Comparison of ENCODE assay signal across 19 cellular contexts in the genomic region with DNA sequence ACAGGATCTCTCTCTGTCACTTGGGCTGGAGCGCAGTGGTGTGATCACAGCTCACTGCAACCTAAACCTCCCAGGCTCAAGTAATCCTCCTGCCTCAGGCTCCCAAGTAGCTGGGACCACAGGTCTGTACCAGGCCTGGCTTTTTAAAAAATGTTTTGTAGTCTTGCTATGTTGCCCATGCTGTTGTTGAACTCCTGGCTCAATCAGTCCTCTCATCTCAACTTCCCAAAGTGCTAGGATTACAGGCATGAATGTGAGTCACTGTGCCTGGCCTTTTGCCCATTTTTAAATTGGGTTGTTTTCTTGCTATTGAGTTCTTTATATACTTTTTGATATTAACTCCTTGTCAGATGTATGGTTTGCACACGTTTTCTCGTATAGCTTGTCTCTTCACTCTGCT. TPM values are rescaled to one million over a fixed set of nuclear protein-coding genes. Genes with fewer than 3 reads are reported as not detected.
DNase-seq lines count a peak whose midpoint lies in the region; ATAC-seq, FAIRE-seq and TF ChIP-seq lines count a peak whose summit lies in the region.
"Had no signal": no experiment of that assay in that cellular context is flagged by ENCODE, and none has a peak within 500 bp of the region (broad histone marks: within the 10 kb centered on the region; RNA-seq: fewer than 3 reads in every experiment).

No MANE protein-coding gene starts in this region.

- intact Hi-C loops in K562 (cut with micrococcal nuclease) = no loop called here

- no peak overlapping the region for H3K9ac ChIP-seq in K562 (ENCODE audit: insufficient read depth in 1 of 2, low read depth in 2 of 2, low read length in 2 of 2)

- no peaks in the 10 kb centered on the region for H3K9me3 ChIP-seq in K562 (replicated peaks; ENCODE audit: control insufficient read depth, insufficient read depth, low read depth, low read length)

- H3K9me1 ChIP-seq in K562 (ENCODE audit: control insufficient read depth, insufficient read depth, low read length) = no peaks in the 10 kb centered on the region

- H3K4me1 ChIP-seq in K562 (replicated peaks in 1 of 2; ENCODE audit: control insufficient read depth in 2 of 2, insufficient read depth in 2 of 2, low read length in 2 of 2) = peaks cover 0 to 5% of the 10 kb centered on the region in 2 experiments; a peak in 2 of 5 replicates

- H3K4me3 ChIP-seq in K562 = no peak overlapping the region
- H3K4me3 ChIP-seq: skin epidermis had no signal

- no peak for TF ChIP-seq EP300 in K562 (IDR thresholded peaks at IDR 0.05; ENCODE audit: low read length)

- H3K27ac ChIP-seq in K562 (ENCODE audit: extremely low read depth, low read depth, low read length) = peak overlapping the region; percentile 33; the same call in 1 of the 3 replicates
- H3K27ac ChIP-seq: 22Rv1, skin epidermis, WERI-Rb-1 had no signal

- DNase-seq in DMS 273 (lab: John Stamatoyannopoulos, UW; ENCODE audit: unreplicated experiment) (peak; percentile 2), DMS 273 treated with DMSO at 0.1 percent for 48 hours (lab: John Stamatoyannopoulos, UW) (no peak), K562 (ENCODE audit: extremely low read depth in 1 of 4, low spot score in 3 of 4) (peak in 1 of 4 experiments; percentile 45), iris pigment epithelial cell (ENCODE audit: low read depth) (peak; percentile 91), stromal cell of bone marrow (ENCODE audit: low read depth) (peak; percentile 63), DMS114 treated with DMSO at 0.1 percent for 48 hours (lab: John Stamatoyannopoulos, UW; ENCODE audit: unreplicated experiment) (no peak), retina (no peak)
- DNase-seq: amygdala, DMS153, endodermal cell, NCI-H1417, NCI-H774, WERI-Rb-1 had no signal

- FAIRE-seq in K562 (lab: Jason Lieb, UNC) = peak; percentile 78
- FAIRE-seq: GM12891, H1 had no signal

- H2AFZ ChIP-seq in K562 (ENCODE audit: low read depth, low read length) = no peak overlapping the region

- TF ChIP-seq CTCF in K562 (IDR thresholded peaks at IDR 0.05 in 2 of 3, conservative IDR thresholded peaks at IDR 0.05 in 1 of 3; ENCODE audit: insufficient read depth in 2 of 3, low read depth in 1 of 3, low read length in 3 of 3) = no peak

- CTCF ChIA-PET in K562 (lab: Yijun Ruan, JAX; ENCODE audit: low intra/inter-chr PET ratio) = no interaction called here

- TF ChIP-seq RAD21 in K562 (CRISPR knock-in tag; conservative IDR thresholded peaks at IDR 0.05 in 1 of 2, IDR thresholded peaks at IDR 0.05 in 1 of 2) = no peak

- POLR2A ChIA-PET in K562 (lab: Yijun Ruan, JAX) = no interaction called here

- ATAC-seq in K562 (peak; percentile 57; the same call in 2 of the 3 replicates), HG03095 (IDR thresholded peaks at IDR 0.05; ENCODE audit: unreplicated experiment) (no peak)
- ATAC-seq: Right ventricle myocardium inferior had no signal

- H3K36me3 ChIP-seq in K562 (ENCODE audit: control insufficient read depth, insufficient read depth, low read length) = no peaks in the 10 kb centered on the region
- H3K36me3 ChIP-seq: WERI-Rb-1 had no signal

- H3K79me2 ChIP-seq in K562 (ENCODE audit: control insufficient read depth, insufficient read depth, low read length) = no peaks in the 10 kb centered on the region

- no TSS peak for BruUV-seq in K562 (replicated peaks; lab: Mats Ljungman, UMichigan)

- WGBS in K562 (ENCODE audit: insufficient coverage, low coverage, missing lambda C conversion rate) = 38% methylated on average over 3 of the region's 3 CpGs

- no peaks in the 10 kb centered on the region for H3K27me3 ChIP-seq in K562 (ENCODE audit: control insufficient read depth in 2 of 2, insufficient read depth in 2 of 2, low read length in 2 of 2)

- H4K20me1 ChIP-seq in K562 (replicated peaks; ENCODE audit: control insufficient read depth, insufficient read depth, low read length) = no peaks in the 10 kb centered on the region

- in situ Hi-C loops in K562 (cut with MboI) = no loop called here

- TF ChIP-seq POLR2A in K562 (conservative IDR thresholded peaks at IDR 0.05) = no peak

- no peak overlapping the region for H3K4me2 ChIP-seq in K562 (ENCODE audit: insufficient read depth, low read length)

TF ChIP-seq in K562, 482 proteins besides CTCF, POLR2A, EP300 and RAD21 (continues in another document):
- TF ChIP-seq GABPB1 (CRISPR knock-in tag; IDR thresholded peaks at IDR 0.05) = no peak
- TF ChIP-seq HOXB6 (CRISPR knock-in tag; IDR thresholded peaks at IDR 0.05; ENCODE audit: borderline replicate concordance) = no peak
- TF ChIP-seq ZNF41 (CRISPR knock-in tag; conservative IDR thresholded peaks at IDR 0.05) = no peak
- no peak for TF ChIP-seq ZNF184 (CRISPR knock-in tag; IDR thresholded peaks at IDR 0.05)
- TF ChIP-seq ZNF830 (CRISPR knock-in tag; IDR thresholded peaks at IDR 0.05) = no peak
- TF ChIP-seq FOXJ2 (tag; IDR thresholded peaks at IDR 0.05) = no peak
- TF ChIP-seq, protein P1, sequence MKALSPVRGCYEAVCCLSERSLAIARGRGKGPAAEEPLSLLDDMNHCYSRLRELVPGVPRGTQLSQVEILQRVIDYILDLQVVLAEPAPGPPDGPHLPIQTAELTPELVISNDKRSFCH (CRISPR knock-in tag; IDR thresholded peaks at IDR 0.05) = no peak
- TF ChIP-seq, protein P1 (tag; IDR thresholded peaks at IDR 0.05) = no peak
- TF ChIP-seq, protein P2, sequence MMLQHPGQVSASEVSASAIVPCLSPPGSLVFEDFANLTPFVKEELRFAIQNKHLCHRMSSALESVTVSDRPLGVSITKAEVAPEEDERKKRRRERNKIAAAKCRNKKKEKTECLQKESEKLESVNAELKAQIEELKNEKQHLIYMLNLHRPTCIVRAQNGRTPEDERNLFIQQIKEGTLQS (IDR thresholded peaks at IDR 0.05) = peak; percentile 40; the same call in 1 of the 2 replicates
- TF ChIP-seq, protein P2 (CRISPR knock-in tag; conservative IDR thresholded peaks at IDR 0.05) = no peak
- peak; percentile 34; the same call in 1 of the 2 replicates for TF ChIP-seq DPF2 (IDR thresholded peaks at IDR 0.05)
- TF ChIP-seq SRF (CRISPR knock-in tag; IDR thresholded peaks at IDR 0.05) = no peak
- no peak for TF ChIP-seq GTF2A2 (tag; IDR thresholded peaks at IDR 0.05)
- no peak for TF ChIP-seq KLF10 (CRISPR knock-in tag; IDR thresholded peaks at IDR 0.05)
- TF ChIP-seq, protein P3, sequence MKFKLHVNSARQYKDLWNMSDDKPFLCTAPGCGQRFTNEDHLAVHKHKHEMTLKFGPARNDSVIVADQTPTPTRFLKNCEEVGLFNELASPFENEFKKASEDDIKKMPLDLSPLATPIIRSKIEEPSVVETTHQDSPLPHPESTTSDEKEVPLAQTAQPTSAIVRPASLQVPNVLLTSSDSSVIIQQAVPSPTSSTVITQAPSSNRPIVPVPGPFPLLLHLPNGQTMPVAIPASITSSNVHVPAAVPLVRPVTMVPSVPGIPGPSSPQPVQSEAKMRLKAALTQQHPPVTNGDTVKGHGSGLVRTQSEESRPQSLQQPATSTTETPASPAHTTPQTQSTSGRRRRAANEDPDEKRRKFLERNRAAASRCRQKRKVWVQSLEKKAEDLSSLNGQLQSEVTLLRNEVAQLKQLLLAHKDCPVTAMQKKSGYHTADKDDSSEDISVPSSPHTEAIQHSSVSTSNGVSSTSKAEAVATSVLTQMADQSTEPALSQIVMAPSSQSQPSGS (CRISPR knock-in tag; IDR thresholded peaks at IDR 0.05) = no peak
- no peak for TF ChIP-seq ZNF3 (CRISPR knock-in tag; IDR thresholded peaks at IDR 0.05)
- TF ChIP-seq BCL6 (CRISPR knock-in tag; IDR thresholded peaks at IDR 0.05) = no peak
- TF ChIP-seq ARID1B (IDR thresholded peaks at IDR 0.05) = peak; percentile 31; the same call in 1 of the 2 replicates
- no peak for TF ChIP-seq NR2F6 (CRISPR knock-in tag; IDR thresholded peaks at IDR 0.05)
- no peak for TF ChIP-seq CBX5 (IDR thresholded peaks at IDR 0.05; ENCODE audit: borderline replicate concordance, low read depth)
- no peak for TF ChIP-seq ZNF12 (CRISPR knock-in tag; IDR thresholded peaks at IDR 0.05)
- no peak for TF ChIP-seq MCM7 (IDR thresholded peaks at IDR 0.05)
- TF ChIP-seq SRSF9 (IDR thresholded peaks at IDR 0.05; ENCODE audit: borderline replicate concordance, low read depth, low read length) = no peak
- TF ChIP-seq, protein P4, sequence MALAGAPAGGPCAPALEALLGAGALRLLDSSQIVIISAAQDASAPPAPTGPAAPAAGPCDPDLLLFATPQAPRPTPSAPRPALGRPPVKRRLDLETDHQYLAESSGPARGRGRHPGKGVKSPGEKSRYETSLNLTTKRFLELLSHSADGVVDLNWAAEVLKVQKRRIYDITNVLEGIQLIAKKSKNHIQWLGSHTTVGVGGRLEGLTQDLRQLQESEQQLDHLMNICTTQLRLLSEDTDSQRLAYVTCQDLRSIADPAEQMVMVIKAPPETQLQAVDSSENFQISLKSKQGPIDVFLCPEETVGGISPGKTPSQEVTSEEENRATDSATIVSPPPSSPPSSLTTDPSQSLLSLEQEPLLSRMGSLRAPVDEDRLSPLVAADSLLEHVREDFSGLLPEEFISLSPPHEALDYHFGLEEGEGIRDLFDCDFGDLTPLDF (CRISPR knock-in tag; IDR thresholded peaks at IDR 0.05) = no peak

RNA-seq across cellular contexts. Expression of a gene that starts 33.0 kb away (rescaled TPM):
- total RNA-seq in K562 (2011; cell fraction: chromatin; rRNA removed; ENCODE audit: low replicate concordance) = 47.8 and 167 TPM in 2 replicates
- total RNA-seq in K562 (2011; cell fraction: nucleolus; rRNA removed) = 20.3 and 25.8 TPM in 2 replicates
- total RNA-seq in K562 (2011; cell fraction: nucleoplasm; rRNA removed) = 70.5 and 141 TPM in 2 replicates
- total RNA-seq in K562 (2014; rRNA removed) (13.0 and 13.1 TPM in 2 replicates), K562 (2014; rRNA removed; fragmentation: Illumina TruSeq; extraction: Trizol) (14.7 and 20.8 TPM in 2 replicates), K562 (2015; rRNA removed; fragmentation: Illumina TruSeq; extraction: Trizol) (12.6 and 14.2 TPM in 2 replicates), K562 (2021) (46.1 and 50.5 TPM in 2 replicates)
- polyA plus RNA-seq in K562 (2011; rRNA removed) (34.7 and 40.7 TPM in 2 replicates), K562 (2014; fragmentation: Illumina TruSeq; extraction: Trizol) (46.1 and 52.4 TPM in 2 replicates), K562 (2014; fragmentation: Nextera tagmentation; extraction: Ambion mirVana) (10 to 100 TPM; 32.2 to 44.3 TPM), K562 (2014; rRNA removed) (28.9 and 43.8 TPM in 2 replicates)
- 11.6 and 18.5 TPM in 2 replicates for polyA plus RNA-seq in K562 (2011; cell fraction: cytosol; rRNA removed)
- 36.4 and 39.8 TPM in 2 replicates for polyA plus RNA-seq in K562 (2011; cell fraction: nucleus; rRNA removed)
- polyA plus RNA-seq in K562 (2012) = 26.6 and 55.2 TPM in 2 replicates
- polyA minus RNA-seq in K562 (2011; rRNA and poly(A)+ RNA removed) = 60.0 and 60.7 TPM in 2 replicates
- 20.4 and 22.8 TPM in 2 replicates for polyA minus RNA-seq in K562 (2011; cell fraction: cytosol; rRNA and poly(A)+ RNA removed)
- polyA minus RNA-seq in K562 (2011; cell fraction: nucleus; rRNA and poly(A)+ RNA removed) = 23.8 and 35.3 TPM in 2 replicates

Comparison
In these comparisons a context has a peak if more than half of its experiments do, and no peak if none do; other contexts are left out.
1. DNase-seq: peak in DMS 273 (single experiment), iris pigment epithelial cell (single experiment) and stromal cell of bone marrow (single experiment); none in DMS 273 treated with DMSO at 0.1 percent for 48 hours (single experiment), DMS114 treated with DMSO at 0.1 percent for 48 hours (single experiment) and retina (single experiment).